Comparison of ENCODE assay signal across 18 cellular contexts in genomic region chrX:72208126-72208525, GRCh38.
"Had no signal": no experiment of that assay in that cellular context is flagged by ENCODE, and none has a peak within 500 bp of the region (broad histone marks: within the 10 kb centered on the region; RNA-seq: fewer than 3 reads in every experiment).

No MANE protein-coding gene starts in this region.

- H3K27ac ChIP-seq: adrenal gland, cardiac muscle cell, left lung, sigmoid colon, WERI-Rb-1 had no signal

- H3K9me3 ChIP-seq: adrenal gland, left lung, sigmoid colon had no signal

- H3K27me3 ChIP-seq: adrenal gland, cardiac muscle cell, left lung, sigmoid colon had no signal

- H3K4me1 ChIP-seq: adrenal gland, left lung, sigmoid colon had no signal

- H3K4me3 ChIP-seq: adrenal gland, cardiac muscle cell, left lung, sigmoid colon had no signal

- DNase-seq: activated CD4-positive, alpha-beta T cell treated with anti-CD3 and anti-CD28 coated beads for 1 hour; activated CD4-positive, alpha-beta T cell treated with anti-CD3 and anti-CD28 coated beads, Interleukin-2, amount 50 U/mL, for 48 hours; activated gamma-delta T cell treated with Interleukin-2 at 50 U/mL for 16 hours; adrenal gland; dermis blood vessel endothelial cell; effector memory CD4-positive, alpha-beta T cell; head of caudate nucleus; kidney; left lung; midbrain; posterior cingulate gyrus; sigmoid colon; stimulated activated CD8-positive, alpha-beta memory T cell treated with anti-CD3 and anti-CD28 coated beads, Interleukin-4, amount 100 ng/mL, for 48 hours; stimulated activated naive CD4-positive, alpha-beta T cell; T-helper 2 cell; WERI-Rb-1 had no signal

- ATAC-seq: activated naive CD4-positive, alpha-beta T cell treated with anti-CD3 and anti-CD28 coated beads, Interleukin-2, amount 50 U/mL, for 72 hours; left lung had no signal

- H3K36me3 ChIP-seq: adrenal gland, cardiac muscle cell had no signal
